Comparison of ENCODE assay signal across 27 cellular contexts in genomic region chr2:151791545-151791944, GRCh38.
"Had no signal": no experiment of that assay in that cellular context is flagged by ENCODE, and none has a peak within 500 bp of the region (broad histone marks: within the 10 kb centered on the region; RNA-seq: fewer than 3 reads in every experiment).

No MANE protein-coding gene starts in this region.

- H3K36me3 ChIP-seq: colonic mucosa had no signal

- H3K27me3 Mint-ChIP-seq: dendritic cell treated with granulocyte-macrophage colony-stimulating factor and Interleukin-4, amounts not matched to agents 40 ng/mL and 50 ng/mL, for 4 days; effector memory CD8-positive, alpha-beta T cell had no signal

- H3K27me3 ChIP-seq: colonic mucosa, esophagus squamous epithelium, gastrocnemius medialis, heart right ventricle, left lung had no signal

- H3K9me3 ChIP-seq: colonic mucosa, esophagus squamous epithelium, gastrocnemius medialis, lower lobe of right lung, mucosa of descending colon had no signal

- H3K9me3 Mint-ChIP-seq: dendritic cell treated with granulocyte-macrophage colony-stimulating factor and Interleukin-4, amounts not matched to agents 40 ng/mL and 50 ng/mL, for 4 days; effector memory CD8-positive, alpha-beta T cell had no signal

- H3K4me3 ChIP-seq: colonic mucosa, esophagus squamous epithelium, gastrocnemius medialis, heart right ventricle, left lung, lower lobe of right lung, mucosa of descending colon had no signal

- H3K27ac Mint-ChIP-seq: dendritic cell treated with granulocyte-macrophage colony-stimulating factor and Interleukin-4, amounts not matched to agents 40 ng/mL and 50 ng/mL, for 4 days; endodermal cell; mesothelial cell of epicardium had no signal

- FAIRE-seq: endometrium, islet of Langerhans, keratinocyte had no signal

- DNase-seq: colonic mucosa; cortex of kidney; effector CD8-positive, alpha-beta T cell; effector memory CD8-positive, alpha-beta T cell; endodermal cell; erythroblast; esophagus squamous epithelium; foreskin fibroblast; foreskin melanocyte; gastrocnemius medialis; glutamatergic neuron; head of caudate nucleus; heart right ventricle; hippocampal formation; left cardiac atrium; left lung; left ventricle myocardium superior; lower lobe of right lung; mesenchymal stem cell; mucosa of descending colon had no signal

- H3K27ac ChIP-seq: colonic mucosa, epithelial cell of prostate, esophagus squamous epithelium, gastrocnemius medialis, heart right ventricle, left lung, lower lobe of right lung had no signal

- H3K4me3 Mint-ChIP-seq: dendritic cell treated with granulocyte-macrophage colony-stimulating factor and Interleukin-4, amounts not matched to agents 40 ng/mL and 50 ng/mL, for 4 days; effector memory CD8-positive, alpha-beta T cell; endodermal cell; mesothelial cell of epicardium had no signal

- H3K4me1 ChIP-seq: colonic mucosa, esophagus squamous epithelium, left lung, lower lobe of right lung had no signal

- ATAC-seq: effector memory CD8-positive, alpha-beta T cell; esophagus mucosa; gastrocnemius medialis; heart right ventricle; left cardiac atrium; left lung; left ventricle myocardium superior; lower lobe of right lung; mucosa of descending colon had no signal
